13 cellular contexts compared by ENCODE assay signal in genomic region chr6:14499804-14500203, GRCh38.
A peak's percentile ranks its signal among the peaks of the same experiment; 100 is the strongest.
DNase-seq lines count a peak whose midpoint lies in the region; ATAC-seq and FAIRE-seq lines count a peak whose summit lies in the region.
"Had no signal": no experiment of that assay in that cellular context is flagged by ENCODE, and none has a peak within 500 bp of the region (broad histone marks: within the 10 kb centered on the region; RNA-seq: fewer than 3 reads in every experiment).

No MANE protein-coding gene starts in this region.

- peaks cover 5 to 6% of the 10 kb centered on the region in 2 donors for H3K9me3 Mint-ChIP-seq in activated T-cell treated with anti-CD3 and anti-CD28 coated beads, Interleukin-2, amount 50 U/mL, for 72 hours

- ATAC-seq in activated T-cell treated with anti-CD3 and anti-CD28 coated beads, Interleukin-2, amount 50 U/mL, for 72 hours (replicated peaks in 1 of 2), result no peak
- ATAC-seq: activated T-helper 17 cell treated with anti-CD3 and anti-CD28 coated beads, Interleukin-2, amount 50 U/mL, for 72 hours had no signal

- peaks cover 3 to 14% of the 10 kb centered on the region in 2 donors for H3K36me3 Mint-ChIP-seq in activated T-cell treated with anti-CD3 and anti-CD28 coated beads, Interleukin-2, amount 50 U/mL, for 72 hours (ENCODE audit: insufficient read depth in 2 of 2)

- FAIRE-seq in RCC 7860 (lab: Jason Lieb, UNC), result peak; percentile 92

- H3K4me1 Mint-ChIP-seq in activated T-cell treated with anti-CD3 and anti-CD28 coated beads, Interleukin-2, amount 50 U/mL, for 72 hours (ENCODE audit: low read depth), result peaks cover 12% of the 10 kb centered on the region
- H3K4me1 Mint-ChIP-seq: activated T-helper 17 cell treated with anti-CD3 and anti-CD28 coated beads, Interleukin-2, amount 50 U/mL, for 72 hours had no signal

- no peaks in the 10 kb centered on the region for H3K27me3 Mint-ChIP-seq in activated T-cell treated with anti-CD3 and anti-CD28 coated beads, Interleukin-2, amount 50 U/mL, for 72 hours (ENCODE audit: low read depth)
- H3K27me3 Mint-ChIP-seq: activated T-helper 17 cell treated with anti-CD3 and anti-CD28 coated beads, Interleukin-2, amount 50 U/mL, for 72 hours had no signal

- no peak overlapping the region for H3K27ac Mint-ChIP-seq in activated T-cell treated with anti-CD3 and anti-CD28 coated beads, Interleukin-2, amount 50 U/mL, for 72 hours
- H3K27ac Mint-ChIP-seq: activated T-helper 17 cell treated with anti-CD3 and anti-CD28 coated beads, Interleukin-2, amount 50 U/mL, for 72 hours; T-helper 1 cell treated with Interleukin-12 subunit alpha and Interleukin-12 subunit beta and Interleukin-4 antibody, amounts not matched to agents 30 μg/mL and 1 μg/mL, for 36 hours had no signal

- H3K4me3 Mint-ChIP-seq in activated T-cell treated with anti-CD3 and anti-CD28 coated beads, Interleukin-2, amount 50 U/mL, for 72 hours, result no peak overlapping the region
- H3K4me3 Mint-ChIP-seq: activated T-helper 17 cell treated with anti-CD3 and anti-CD28 coated beads, Interleukin-2, amount 50 U/mL, for 72 hours; T-helper 1 cell treated with Interleukin-12 subunit alpha and Interleukin-12 subunit beta and Interleukin-4 antibody, amounts not matched to agents 30 μg/mL and 1 μg/mL, for 36 hours had no signal

- peak; percentile 69 for DNase-seq in GM04503 (ENCODE audit: low read depth)
- DNase-seq in RCC 7860 (ENCODE audit: low spot score), result peak; percentile 95
- DNase-seq in fibroblast of gingiva (ENCODE audit: low read depth), result peak; percentile 88
- peak; percentile 84 for DNase-seq in renal cortical epithelial cell (ENCODE audit: low read depth)
- no peak for DNase-seq in activated T-cell treated with anti-CD3 and anti-CD28 coated beads, Interleukin-2, amount 50 U/mL, for 72 hours
- DNase-seq in NCI-H146 (lab: John Stamatoyannopoulos, UW), result no peak
- no peak for DNase-seq in activated CD4-positive, alpha-beta T cell treated with anti-CD3 and anti-CD28 coated beads for 1 hour
- no peak for DNase-seq in UCSD-AML1 (lab: John Stamatoyannopoulos, UW; ENCODE audit: unreplicated experiment)
- DNase-seq: effector CD8-positive, alpha-beta T cell; NCI-H1694; substantia nigra had no signal

Comparison
In these comparisons a context has a peak if more than half of its experiments do, and no peak if none do; other contexts are left out.
1. DNase-seq: peak in GM04503 (single experiment), RCC 7860 (single experiment), fibroblast of gingiva (single experiment) and renal cortical epithelial cell (single experiment); none in activated T-cell treated with anti-CD3 and anti-CD28 coated beads, Interleukin-2, amount 50 U/mL, for 72 hours (0 of 2), NCI-H146 (single experiment), activated CD4-positive, alpha-beta T cell treated with anti-CD3 and anti-CD28 coated beads for 1 hour (single experiment) and UCSD-AML1 (single experiment).